In the genomic region with DNA sequence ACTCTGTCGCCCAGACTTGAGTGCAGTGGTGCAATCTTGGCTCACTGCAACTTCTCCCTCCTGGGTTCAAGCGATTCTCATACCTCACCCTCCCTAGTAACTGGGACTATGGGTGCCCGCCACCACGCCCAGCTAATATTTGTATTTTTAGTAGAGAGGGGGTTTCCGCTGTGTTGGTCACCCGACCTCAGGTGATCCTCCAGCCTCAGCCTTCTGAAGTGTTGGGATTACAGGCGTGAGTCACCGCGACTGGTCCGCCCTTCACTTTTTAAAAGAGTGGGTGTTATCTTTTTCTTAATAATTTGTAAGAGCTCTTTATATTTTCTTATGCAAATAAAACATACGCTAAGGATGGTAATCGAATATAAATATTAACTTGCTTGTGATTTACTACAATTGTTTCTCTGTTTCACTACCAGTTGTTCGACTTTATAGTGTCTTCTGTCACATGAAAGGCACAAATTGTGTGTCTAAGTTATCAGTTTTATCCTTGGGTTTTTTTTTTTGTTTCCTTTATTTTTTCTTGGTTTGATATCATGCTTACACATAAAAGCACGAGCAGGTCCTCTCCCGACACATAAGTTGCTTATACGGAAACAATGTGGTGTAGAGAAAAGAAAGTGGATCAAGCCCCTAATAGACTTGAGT, we compare ENCODE assay signal across 1 cellular context.
A peak's percentile ranks its signal among the peaks of the same experiment; 100 is the strongest.
TF ChIP-seq lines count a peak whose summit lies in the region.

No MANE protein-coding gene starts in this region.

TF ChIP-seq in HepG2, 621 proteins besides CTCF, POLR2A, EP300 and RAD21 (continued from another document):
- TF ChIP-seq, protein P1, sequence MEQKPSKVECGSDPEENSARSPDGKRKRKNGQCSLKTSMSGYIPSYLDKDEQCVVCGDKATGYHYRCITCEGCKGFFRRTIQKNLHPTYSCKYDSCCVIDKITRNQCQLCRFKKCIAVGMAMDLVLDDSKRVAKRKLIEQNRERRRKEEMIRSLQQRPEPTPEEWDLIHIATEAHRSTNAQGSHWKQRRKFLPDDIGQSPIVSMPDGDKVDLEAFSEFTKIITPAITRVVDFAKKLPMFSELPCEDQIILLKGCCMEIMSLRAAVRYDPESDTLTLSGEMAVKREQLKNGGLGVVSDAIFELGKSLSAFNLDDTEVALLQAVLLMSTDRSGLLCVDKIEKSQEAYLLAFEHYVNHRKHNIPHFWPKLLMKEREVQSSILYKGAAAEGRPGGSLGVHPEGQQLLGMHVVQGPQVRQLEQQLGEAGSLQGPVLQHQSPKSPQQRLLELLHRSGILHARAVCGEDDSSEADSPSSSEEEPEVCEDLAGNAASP (CRISPR knock-in tag; IDR thresholded peaks at IDR 0.05; ENCODE audit: borderline replicate concordance) = peak; percentile 20; the same call in 1 of the 2 replicates
- TF ChIP-seq, protein P2, sequence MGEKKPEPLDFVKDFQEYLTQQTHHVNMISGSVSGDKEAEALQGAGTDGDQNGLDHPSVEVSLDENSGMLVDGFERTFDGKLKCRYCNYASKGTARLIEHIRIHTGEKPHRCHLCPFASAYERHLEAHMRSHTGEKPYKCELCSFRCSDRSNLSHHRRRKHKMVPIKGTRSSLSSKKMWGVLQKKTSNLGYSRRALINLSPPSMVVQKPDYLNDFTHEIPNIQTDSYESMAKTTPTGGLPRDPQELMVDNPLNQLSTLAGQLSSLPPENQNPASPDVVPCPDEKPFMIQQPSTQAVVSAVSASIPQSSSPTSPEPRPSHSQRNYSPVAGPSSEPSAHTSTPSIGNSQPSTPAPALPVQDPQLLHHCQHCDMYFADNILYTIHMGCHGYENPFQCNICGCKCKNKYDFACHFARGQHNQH (CRISPR knock-in tag; IDR thresholded peaks at IDR 0.05) = 0 out of 2 replicates have a peak, but pooled peaks have one; percentile 20
- TF ChIP-seq, protein P3, sequence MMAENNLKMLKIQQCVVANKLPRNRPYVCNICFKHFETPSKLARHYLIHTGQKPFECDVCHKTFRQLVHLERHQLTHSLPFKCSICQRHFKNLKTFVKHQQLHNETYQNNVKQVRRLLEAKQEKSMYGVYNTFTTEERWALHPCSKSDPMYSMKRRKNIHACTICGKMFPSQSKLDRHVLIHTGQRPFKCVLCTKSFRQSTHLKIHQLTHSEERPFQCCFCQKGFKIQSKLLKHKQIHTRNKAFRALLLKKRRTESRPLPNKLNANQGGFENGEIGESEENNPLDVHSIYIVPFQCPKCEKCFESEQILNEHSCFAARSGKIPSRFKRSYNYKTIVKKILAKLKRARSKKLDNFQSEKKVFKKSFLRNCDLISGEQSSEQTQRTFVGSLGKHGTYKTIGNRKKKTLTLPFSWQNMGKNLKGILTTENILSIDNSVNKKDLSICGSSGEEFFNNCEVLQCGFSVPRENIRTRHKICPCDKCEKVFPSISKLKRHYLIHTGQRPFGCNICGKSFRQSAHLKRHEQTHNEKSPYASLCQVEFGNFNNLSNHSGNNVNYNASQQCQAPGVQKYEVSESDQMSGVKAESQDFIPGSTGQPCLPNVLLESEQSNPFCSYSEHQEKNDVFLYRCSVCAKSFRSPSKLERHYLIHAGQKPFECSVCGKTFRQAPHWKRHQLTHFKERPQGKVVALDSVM (CRISPR knock-in tag; IDR thresholded peaks at IDR 0.05) = peak; percentile 49
- TF ChIP-seq, protein P4, sequence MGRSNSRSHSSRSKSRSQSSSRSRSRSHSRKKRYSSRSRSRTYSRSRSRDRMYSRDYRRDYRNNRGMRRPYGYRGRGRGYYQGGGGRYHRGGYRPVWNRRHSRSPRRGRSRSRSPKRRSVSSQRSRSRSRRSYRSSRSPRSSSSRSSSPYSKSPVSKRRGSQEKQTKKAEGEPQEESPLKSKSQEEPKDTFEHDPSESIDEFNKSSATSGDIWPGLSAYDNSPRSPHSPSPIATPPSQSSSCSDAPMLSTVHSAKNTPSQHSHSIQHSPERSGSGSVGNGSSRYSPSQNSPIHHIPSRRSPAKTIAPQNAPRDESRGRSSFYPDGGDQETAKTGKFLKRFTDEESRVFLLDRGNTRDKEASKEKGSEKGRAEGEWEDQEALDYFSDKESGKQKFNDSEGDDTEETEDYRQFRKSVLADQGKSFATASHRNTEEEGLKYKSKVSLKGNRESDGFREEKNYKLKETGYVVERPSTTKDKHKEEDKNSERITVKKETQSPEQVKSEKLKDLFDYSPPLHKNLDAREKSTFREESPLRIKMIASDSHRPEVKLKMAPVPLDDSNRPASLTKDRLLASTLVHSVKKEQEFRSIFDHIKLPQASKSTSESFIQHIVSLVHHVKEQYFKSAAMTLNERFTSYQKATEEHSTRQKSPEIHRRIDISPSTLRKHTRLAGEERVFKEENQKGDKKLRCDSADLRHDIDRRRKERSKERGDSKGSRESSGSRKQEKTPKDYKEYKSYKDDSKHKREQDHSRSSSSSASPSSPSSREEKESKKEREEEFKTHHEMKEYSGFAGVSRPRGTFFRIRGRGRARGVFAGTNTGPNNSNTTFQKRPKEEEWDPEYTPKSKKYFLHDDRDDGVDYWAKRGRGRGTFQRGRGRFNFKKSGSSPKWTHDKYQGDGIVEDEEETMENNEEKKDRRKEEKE (IDR thresholded peaks at IDR 0.05) = no peak
- TF ChIP-seq MTA1 (CRISPR knock-in tag; IDR thresholded peaks at IDR 0.05; ENCODE audit: borderline replicate concordance) (no peak), HHEX (CRISPR knock-in tag; IDR thresholded peaks at IDR 0.05) (no peak), RELA (CRISPR knock-in tag; IDR thresholded peaks at IDR 0.05) (peak; percentile 49; the same call in 1 of the 2 replicates), ZNF883 (CRISPR knock-in tag; IDR thresholded peaks at IDR 0.05; ENCODE audit: not compliant biosample characterization) (no peak), SAP130 (CRISPR knock-in tag; IDR thresholded peaks at IDR 0.05; ENCODE audit: low read depth) (peak; percentile 58), ZZZ3 (CRISPR knock-in tag; IDR thresholded peaks at IDR 0.05; ENCODE audit: borderline replicate concordance) (no peak), SOX6 (IDR thresholded peaks at IDR 0.05) (no peak), SOX6 (CRISPR knock-in tag; IDR thresholded peaks at IDR 0.05) (0 out of 2 replicates have a peak, but pooled peaks have one; percentile 18), TCF7 (IDR thresholded peaks at IDR 0.05; ENCODE audit: low read depth) (peak; percentile 27; the same call in 1 of the 2 replicates)
- TF ChIP-seq, protein P5, sequence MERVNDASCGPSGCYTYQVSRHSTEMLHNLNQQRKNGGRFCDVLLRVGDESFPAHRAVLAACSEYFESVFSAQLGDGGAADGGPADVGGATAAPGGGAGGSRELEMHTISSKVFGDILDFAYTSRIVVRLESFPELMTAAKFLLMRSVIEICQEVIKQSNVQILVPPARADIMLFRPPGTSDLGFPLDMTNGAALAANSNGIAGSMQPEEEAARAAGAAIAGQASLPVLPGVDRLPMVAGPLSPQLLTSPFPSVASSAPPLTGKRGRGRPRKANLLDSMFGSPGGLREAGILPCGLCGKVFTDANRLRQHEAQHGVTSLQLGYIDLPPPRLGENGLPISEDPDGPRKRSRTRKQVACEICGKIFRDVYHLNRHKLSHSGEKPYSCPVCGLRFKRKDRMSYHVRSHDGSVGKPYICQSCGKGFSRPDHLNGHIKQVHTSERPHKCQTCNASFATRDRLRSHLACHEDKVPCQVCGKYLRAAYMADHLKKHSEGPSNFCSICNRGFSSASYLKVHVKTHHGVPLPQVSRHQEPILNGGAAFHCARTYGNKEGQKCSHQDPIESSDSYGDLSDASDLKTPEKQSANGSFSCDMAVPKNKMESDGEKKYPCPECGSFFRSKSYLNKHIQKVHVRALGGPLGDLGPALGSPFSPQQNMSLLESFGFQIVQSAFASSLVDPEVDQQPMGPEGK (CRISPR knock-in tag; IDR thresholded peaks at IDR 0.05) = 0 out of 2 replicates have a peak, but pooled peaks have one; percentile 26
